Comparison of ENCODE assay signal across 7 cellular contexts in genomic region chr12:23262670-23263069, GRCh38.
"Had no signal": no experiment of that assay in that cellular context is flagged by ENCODE, and none has a peak within 500 bp of the region (broad histone marks: within the 10 kb centered on the region; RNA-seq: fewer than 3 reads in every experiment).

No MANE protein-coding gene starts in this region.

- H2AFZ ChIP-seq: GM23248 had no signal

- H3K4me1 ChIP-seq: HAP-1 had no signal

- DNase-seq: GM23248, GOT3, H7, KG1 had no signal

- FAIRE-seq: HepG2 had no signal

- H3K36me3 ChIP-seq: HAP-1 had no signal

- H3K27ac ChIP-seq: GM23248 had no signal

- ATAC-seq: HCT116, HepG2 had no signal

- H3K9me3 ChIP-seq: HAP-1 had no signal

- H3K4me3 ChIP-seq: GM23248, HAP-1 had no signal
